In genomic region chr19:35759697-35760096, GRCh38 we compare ENCODE assay signal across 1 cellular context.
TF ChIP-seq lines count a peak whose summit lies in the region.

No MANE protein-coding gene starts in this region.

TF ChIP-seq in IMR-90, 13 proteins besides CTCF, POLR2A, EP300 and RAD21:
- no peak for TF ChIP-seq MAFK (IDR thresholded peaks at IDR 0.05; ENCODE audit: low read depth, low read length)
- no peak for TF ChIP-seq CEBPB (IDR thresholded peaks at IDR 0.05; ENCODE audit: low read depth, low read length)
- TF ChIP-seq ELK1 (IDR thresholded peaks at IDR 0.05; ENCODE audit: borderline replicate concordance, low read depth, low read length), result no peak
- no peak for TF ChIP-seq FOS (IDR thresholded peaks at IDR 0.05; ENCODE audit: low read depth, low read length)
- TF ChIP-seq MAZ (IDR thresholded peaks at IDR 0.05; ENCODE audit: borderline replicate concordance, low read depth, low read length), result no peak
- no peak for TF ChIP-seq CHD1 (IDR thresholded peaks at IDR 0.05; ENCODE audit: low read depth, low read length)
- no peak for TF ChIP-seq NFE2L2 (IDR thresholded peaks at IDR 0.05; ENCODE audit: low read depth, low read length)
- no peak for TF ChIP-seq SMC3 (IDR thresholded peaks at IDR 0.05; ENCODE audit: low read depth, low read length)
- no peak for TF ChIP-seq MXI1 (IDR thresholded peaks at IDR 0.05; ENCODE audit: borderline replicate concordance, low read depth, low read length)
